ENCODE assay signal across 24 cellular contexts in the genomic region with DNA sequence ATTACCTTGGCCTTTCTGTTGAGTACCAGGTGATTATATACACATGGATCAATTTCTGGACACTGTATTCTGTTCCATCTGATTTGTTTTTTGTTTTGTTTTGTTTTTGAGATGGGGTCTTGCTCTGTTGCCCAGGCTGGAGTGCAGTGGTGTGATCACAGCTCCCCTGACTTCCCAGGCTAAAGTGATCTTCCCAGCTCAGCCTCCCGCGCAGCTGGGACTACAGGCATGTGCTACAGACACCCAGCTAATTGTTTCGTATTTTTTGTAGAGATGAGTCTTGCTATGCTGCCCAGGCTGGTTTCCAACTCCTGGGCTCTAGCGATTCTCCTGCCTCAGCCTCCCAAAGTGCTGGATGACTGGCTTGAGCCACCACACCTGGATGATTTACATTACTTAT. TPM values are rescaled to one million over a fixed set of nuclear protein-coding genes. Genes with fewer than 3 reads are reported as not detected.
DNase-seq lines count a peak whose midpoint lies in the region; ATAC-seq, FAIRE-seq and TF ChIP-seq lines count a peak whose summit lies in the region.
"Had no signal": no experiment of that assay in that cellular context is flagged by ENCODE, and none has a peak within 500 bp of the region (broad histone marks: within the 10 kb centered on the region; RNA-seq: fewer than 3 reads in every experiment).

No MANE protein-coding gene starts in this region.

- H3K36me3 ChIP-seq in upper lobe of right lung, result peaks cover 36% of the 10 kb centered on the region

- no peaks in the 10 kb centered on the region for H3K27me3 Mint-ChIP-seq in activated naive CD4-positive, alpha-beta T cell treated with anti-CD3 and anti-CD28 coated beads, Interleukin-2, amount 50 U/mL, for 24 hours
- H3K27me3 Mint-ChIP-seq in chondrocyte (ENCODE audit: low read depth), result no peaks in the 10 kb centered on the region
- H3K27me3 Mint-ChIP-seq: CD4-positive, alpha-beta memory T cell had no signal

- ATAC-seq in upper lobe of right lung, result no peak
- no peak for ATAC-seq in GM18505 (IDR thresholded peaks at IDR 0.05; ENCODE audit: unreplicated experiment)
- ATAC-seq: A549, GM12878 had no signal

- no peak for DNase-seq in activated naive CD4-positive, alpha-beta T cell treated with anti-CD3 and anti-CD28 coated beads, Interleukin-2, amount 50 U/mL, for 16 hours
- DNase-seq in HTR-8/SVneo (ENCODE audit: insufficient read length, low spot score) (no peak), chondrocyte (ENCODE audit: low spot score) (no peak), upper lobe of right lung (peak; percentile 21), GM19239 (ENCODE audit: insufficient read length, low spot score) (no peak)
- DNase-seq: C1 segment of cervical spinal cord; Caco-2; CD4-positive, alpha-beta memory T cell; DMS 273 treated with DMSO at 0.1 percent for 48 hours; DMS79; EL; GDM1; KG1; MG63; NCI-H2029; NCI-H446 treated with DMSO at 0.1 percent for 48 hours; NCI-H526 treated with DMSO at 0.1 percent for 48 hours; Right ventricle myocardium superior; RPMI8226 had no signal

- H3K9me3 Mint-ChIP-seq in activated naive CD4-positive, alpha-beta T cell treated with anti-CD3 and anti-CD28 coated beads, Interleukin-2, amount 50 U/mL, for 24 hours, result no peaks in the 10 kb centered on the region
- H3K9me3 Mint-ChIP-seq in chondrocyte (ENCODE audit: low read depth), result no peaks in the 10 kb centered on the region
- H3K9me3 Mint-ChIP-seq: CD4-positive, alpha-beta memory T cell had no signal

- H3K27ac ChIP-seq in upper lobe of right lung, result no peak overlapping the region
- H3K27ac ChIP-seq: A549, SJSA1 had no signal

- no peaks in the 10 kb centered on the region for H3K4me1 ChIP-seq in upper lobe of right lung
- H3K4me1 ChIP-seq: A549, Caco-2 had no signal

- FAIRE-seq in HTR-8/SVneo (lab: Jason Lieb, UNC), result peak; percentile 77
- no peak for FAIRE-seq in GM19239 (lab: Jason Lieb, UNC)
- FAIRE-seq: GM12878 had no signal

- H3K4me3 Mint-ChIP-seq in activated naive CD4-positive, alpha-beta T cell treated with anti-CD3 and anti-CD28 coated beads, Interleukin-2, amount 50 U/mL, for 24 hours, result no peak overlapping the region
- no peak overlapping the region for H3K4me3 Mint-ChIP-seq in chondrocyte (ENCODE audit: unreplicated experiment)
- H3K4me3 Mint-ChIP-seq: CD4-positive, alpha-beta memory T cell had no signal

- H3K27me3 ChIP-seq in upper lobe of right lung, result no peaks in the 10 kb centered on the region
- H3K27me3 ChIP-seq: MG63, SJSA1 had no signal

- no peaks in the 10 kb centered on the region for H3K4me1 Mint-ChIP-seq in activated naive CD4-positive, alpha-beta T cell treated with anti-CD3 and anti-CD28 coated beads, Interleukin-2, amount 50 U/mL, for 24 hours
- no peaks in the 10 kb centered on the region for H3K4me1 Mint-ChIP-seq in chondrocyte (ENCODE audit: low read depth)

- TF ChIP-seq POLR2A in GM18505 (IDR thresholded peaks at IDR 0.05; ENCODE audit: borderline replicate concordance, extremely low read depth, insufficient read depth, insufficient read length), result no peak

- peak overlapping the region; percentile 47 for H3K27ac Mint-ChIP-seq in activated naive CD4-positive, alpha-beta T cell treated with anti-CD3 and anti-CD28 coated beads, Interleukin-2, amount 50 U/mL, for 24 hours
- peak overlapping the region; percentile 62 for H3K27ac Mint-ChIP-seq in chondrocyte (ENCODE audit: unreplicated experiment)

- intact Hi-C loops in upper lobe of right lung (cut with DNase I), result no loop called here

- H3K36me3 Mint-ChIP-seq in activated naive CD4-positive, alpha-beta T cell treated with anti-CD3 and anti-CD28 coated beads, Interleukin-2, amount 50 U/mL, for 24 hours, result peaks cover 6% of the 10 kb centered on the region
- H3K36me3 Mint-ChIP-seq in chondrocyte (ENCODE audit: low read depth), result peaks cover 24% of the 10 kb centered on the region

- H3K4me3 ChIP-seq in upper lobe of right lung, result no peak overlapping the region
- H3K4me3 ChIP-seq: A549, GM12878, MG63, SJSA1 had no signal

- no peak for TF ChIP-seq CTCF in chondrocyte (IDR thresholded peaks at IDR 0.05)
- no peak for TF ChIP-seq CTCF in upper lobe of right lung (IDR thresholded peaks at IDR 0.05)

- no peaks in the 10 kb centered on the region for H3K9me3 ChIP-seq in upper lobe of right lung
- H3K9me3 ChIP-seq: A549, Caco-2, MG63, SJSA1 had no signal

RNA-seq across cellular contexts. Expression of a gene that starts 19.0 kb away (rescaled TPM):
- total RNA-seq in chondrocyte, result 52.3 to 73.2 TPM (median 66.5 TPM) in 3 replicates
- 216 TPM for total RNA-seq in upper lobe of right lung

RNA-seq across cellular contexts. Expression of a gene that starts 27.3 kb away (rescaled TPM):
- total RNA-seq in chondrocyte (140 to 172 TPM (median 143 TPM) in 3 replicates), upper lobe of right lung (118 TPM)

RNA-seq across cellular contexts. Expression of a gene that starts 47.7 kb away (rescaled TPM):
- 10.8 to 14.3 TPM (median 13.1 TPM) in 3 replicates for total RNA-seq in chondrocyte
- 95.9 TPM for total RNA-seq in upper lobe of right lung

RNA-seq across cellular contexts. Expression of a gene that starts 53.9 kb away (rescaled TPM):
- total RNA-seq in chondrocyte (14.4 to 16.6 TPM (median 15.9 TPM) in 3 replicates), upper lobe of right lung (79.5 TPM)
